ENCODE assay signal across 10 cellular contexts in genomic region chr2:7083580-7084509, GRCh38.
DNase-seq lines count a peak whose midpoint lies in the region; ATAC-seq and TF ChIP-seq lines count a peak whose summit lies in the region.
"Had no signal": no experiment of that assay in that cellular context is flagged by ENCODE, and none has a peak within 500 bp of the region (broad histone marks: within the 10 kb centered on the region; RNA-seq: fewer than 3 reads in every experiment).

No MANE protein-coding gene starts in this region.

- H3K27me3 ChIP-seq in GM23338 (ENCODE audit: insufficient read depth) (no peaks in the 10 kb centered on the region), trophoblast cell (ENCODE audit: insufficient read depth, low read length) (no peaks in the 10 kb centered on the region)

- H2AFZ ChIP-seq in GM23338 (no peak overlapping the region), trophoblast cell (ENCODE audit: insufficient read depth, low read length, poor library complexity) (no peak overlapping the region)

- H3K9me2 ChIP-seq in GM23338 (ENCODE audit: insufficient read depth) = no peaks in the 10 kb centered on the region

- H3K79me2 ChIP-seq in GM23338 (replicated peaks; ENCODE audit: insufficient read depth) = no peaks in the 10 kb centered on the region
- no peaks in the 10 kb centered on the region for H3K79me2 ChIP-seq in trophoblast cell (ENCODE audit: control insufficient read depth, insufficient read depth, low read length, poor library complexity)

- DNase-seq in DMS53 (lab: John Stamatoyannopoulos, UW) (peak; percentile 75), GM23338 (ENCODE audit: low spot score) (peak; percentile 81), NCI-H748 treated with DMSO at 0.1 percent for 48 hours (lab: John Stamatoyannopoulos, UW) (peak; percentile 4), cardiac fibroblast (ENCODE audit: low read depth in 2 of 2) (peak; percentile 51 to 55), trophoblast cell (peak; percentile 30 to 74), NCI-H446 treated with DMSO at 0.1 percent for 48 hours (lab: John Stamatoyannopoulos, UW) (no peak)

- H3K18ac ChIP-seq in trophoblast cell (ENCODE audit: low read length) = no peak overlapping the region

- no peak overlapping the region for H3K9ac ChIP-seq in trophoblast cell (ENCODE audit: low read length)

- peaks cover 5% of the 10 kb centered on the region; the same call in 1 of the 3 replicates for H3K36me3 Mint-ChIP-seq in GM23338 (ENCODE audit: low read depth)

- ATAC-seq in GM23338 (peak; percentile 85), HG02571 (IDR thresholded peaks at IDR 0.05; ENCODE audit: unreplicated experiment) (no peak), HG03354 (IDR thresholded peaks at IDR 0.05; ENCODE audit: poor library complexity, severe bottlenecking, unreplicated experiment) (no peak)
- ATAC-seq: naive thymus-derived CD8-positive, alpha-beta T cell had no signal

- H3K36me3 ChIP-seq in GM23338 (ENCODE audit: insufficient read depth) (no peaks in the 10 kb centered on the region), trophoblast cell (ENCODE audit: control insufficient read depth in 1 of 2, insufficient read depth in 2 of 2, low read length in 2 of 2) (no peaks in the 10 kb centered on the region)

- no peak overlapping the region for H4K91ac ChIP-seq in trophoblast cell (ENCODE audit: low read depth, low read length)

- H4K12ac ChIP-seq in trophoblast cell (ENCODE audit: low read depth, low read length) = no peak overlapping the region

- H4K8ac ChIP-seq in trophoblast cell (ENCODE audit: low read depth, low read length) = no peak overlapping the region

- H3K4me1 ChIP-seq in GM23338 (ENCODE audit: insufficient read depth) = no peaks in the 10 kb centered on the region
- H3K4me1 ChIP-seq in trophoblast cell (ENCODE audit: control insufficient read depth in 1 of 2, insufficient read depth in 2 of 2, low read length in 2 of 2) = no peaks in the 10 kb centered on the region

- H4K20me1 ChIP-seq in GM23338 (replicated peaks; ENCODE audit: insufficient read depth) = no peaks in the 10 kb centered on the region

- no CpG with 5 or more reads among the region's 10 CpGs for WGBS in trophoblast cell (ENCODE audit: extremely low coverage, insufficient coverage, insufficient read length)

- no peak overlapping the region for H2BK12ac ChIP-seq in trophoblast cell (ENCODE audit: low read length)

- TF ChIP-seq CTCF in GM23338 (conservative IDR thresholded peaks at IDR 0.05; ENCODE audit: low read depth in 2 of 2) (peak; percentile 75 to 92), cardiac fibroblast (IDR thresholded peaks at IDR 0.05; ENCODE audit: low read depth, low read length) (peak; percentile 45)

- H3K27ac Mint-ChIP-seq in GM23338 = no peak overlapping the region
- H3K27ac Mint-ChIP-seq: T-helper 1 cell treated with Interleukin-12 subunit alpha and Interleukin-12 subunit beta and Interleukin-4 antibody, amounts not matched to agents 30 μg/mL and 1 μg/mL, for 36 hours had no signal

- H2BK120ac ChIP-seq in trophoblast cell (ENCODE audit: insufficient read depth, low read length, poor library complexity) = no peak overlapping the region

- no peaks in the 10 kb centered on the region for H3K79me1 ChIP-seq in trophoblast cell (ENCODE audit: low read length)

- H2AK5ac ChIP-seq in trophoblast cell (ENCODE audit: low read length) = no peak overlapping the region

- no peaks in the 10 kb centered on the region for H3F3A ChIP-seq in GM23338 (replicated peaks; ENCODE audit: low read depth)

- no peak overlapping the region for H3K14ac ChIP-seq in trophoblast cell (ENCODE audit: low read length)

- H3K23ac ChIP-seq in trophoblast cell (ENCODE audit: low read length) = no peak overlapping the region

- no peak overlapping the region for H3K4me2 ChIP-seq in GM23338
- H3K4me2 ChIP-seq in trophoblast cell (ENCODE audit: low read length) = no peak overlapping the region

- H3K9me3 ChIP-seq in trophoblast cell (ENCODE audit: insufficient read depth, low read depth, low read length) = no peaks in the 10 kb centered on the region

- H3K27ac ChIP-seq in GM23338 (ENCODE audit: low read depth) (no peak overlapping the region), trophoblast cell (ENCODE audit: low read depth, low read length) (no peak overlapping the region)

- no peak overlapping the region for H3K4ac ChIP-seq in trophoblast cell (ENCODE audit: low read depth, low read length)

- no peak overlapping the region for H3K4me3 ChIP-seq in GM23338
- no peak overlapping the region for H3K4me3 ChIP-seq in cardiac fibroblast (replicated peaks in 1 of 2; ENCODE audit: low read depth in 2 of 2, low read length in 2 of 2)
- no peak overlapping the region for H3K4me3 ChIP-seq in trophoblast cell (ENCODE audit: low read depth, low read length)

- H3K27me3 Mint-ChIP-seq in GM23338 (ENCODE audit: insufficient read depth, low read depth, poor library complexity) = peaks cover 1% of the 10 kb centered on the region
- H3K27me3 Mint-ChIP-seq: naive thymus-derived CD8-positive, alpha-beta T cell had no signal

- H3K4me3 Mint-ChIP-seq in GM23338 = no peak overlapping the region
- H3K4me3 Mint-ChIP-seq: naive thymus-derived CD8-positive, alpha-beta T cell; T-helper 1 cell treated with Interleukin-12 subunit alpha and Interleukin-12 subunit beta and Interleukin-4 antibody, amounts not matched to agents 30 μg/mL and 1 μg/mL, for 36 hours had no signal

- no peak overlapping the region for H2BK5ac ChIP-seq in trophoblast cell (ENCODE audit: low read depth, low read length, poor library complexity)

- peaks cover 14% of the 10 kb centered on the region; the same call in 2 of the 3 replicates for H3K9me3 Mint-ChIP-seq in GM23338

- no peaks in the 10 kb centered on the region for H3K4me1 Mint-ChIP-seq in GM23338

TF ChIP-seq in GM23338, 12 proteins besides CTCF, POLR2A, EP300 and RAD21 (continues in another document):
- TF ChIP-seq EZH2phosphoT487 (IDR thresholded peaks at IDR 0.05; ENCODE audit: unreplicated experiment) (no peak), STAT1 (IDR thresholded peaks at IDR 0.05; ENCODE audit: unreplicated experiment) (no peak), ETS1 (IDR thresholded peaks at IDR 0.05) (no peak), JUNB (IDR thresholded peaks at IDR 0.05; ENCODE audit: unreplicated experiment) (no peak), POLR2AphosphoS5 (IDR thresholded peaks at IDR 0.05; ENCODE audit: low read depth) (no peak), ZNF114 (CRISPR knock-in tag; IDR thresholded peaks at IDR 0.05) (no peak), EZH2 (IDR thresholded peaks at IDR 0.05; ENCODE audit: low read depth, unreplicated experiment) (no peak), NANOG (IDR thresholded peaks at IDR 0.05; ENCODE audit: borderline replicate concordance) (no peak)
